ENCODE assay signal across 1 cellular context in the genomic region with DNA sequence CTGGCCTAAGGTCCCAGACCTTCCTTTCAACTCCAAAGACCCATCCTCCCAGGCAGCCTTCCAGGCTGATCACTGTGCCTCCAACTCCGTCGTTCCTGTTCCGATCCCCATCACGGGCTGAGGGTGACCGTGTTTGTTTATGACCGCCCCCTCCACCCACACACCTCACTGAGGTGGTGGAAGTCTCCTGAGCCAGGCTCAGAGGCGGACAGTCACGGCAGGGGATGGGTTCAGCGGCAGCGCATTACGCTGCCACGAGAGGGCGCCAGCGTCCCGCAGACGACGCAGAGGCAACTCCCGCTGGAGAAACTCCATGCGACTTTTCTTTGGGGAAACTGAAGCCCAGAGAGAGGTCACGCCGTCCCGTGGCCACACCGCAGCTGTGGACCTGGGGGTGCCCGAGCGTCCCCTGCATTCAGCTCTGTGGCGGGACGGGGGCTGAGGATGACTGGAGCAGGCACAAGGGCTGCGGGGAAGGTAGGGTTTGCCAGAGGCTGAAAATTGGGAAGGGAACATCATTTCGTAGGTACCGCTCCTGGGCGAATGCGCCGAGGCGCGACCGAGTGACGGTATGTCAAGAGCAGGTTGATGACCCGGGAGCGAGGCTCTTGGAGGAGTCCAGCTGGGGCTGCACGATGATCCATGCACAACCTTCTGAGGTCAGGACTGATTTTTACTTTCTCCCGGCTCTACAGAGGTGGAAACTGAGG.
TF ChIP-seq lines count a peak whose summit lies in the region.

No MANE protein-coding gene starts in this region.

TF ChIP-seq in K562, 482 proteins besides CTCF, POLR2A, EP300 and RAD21 (continued from another document and continues in another):
- TF ChIP-seq, protein P1, sequence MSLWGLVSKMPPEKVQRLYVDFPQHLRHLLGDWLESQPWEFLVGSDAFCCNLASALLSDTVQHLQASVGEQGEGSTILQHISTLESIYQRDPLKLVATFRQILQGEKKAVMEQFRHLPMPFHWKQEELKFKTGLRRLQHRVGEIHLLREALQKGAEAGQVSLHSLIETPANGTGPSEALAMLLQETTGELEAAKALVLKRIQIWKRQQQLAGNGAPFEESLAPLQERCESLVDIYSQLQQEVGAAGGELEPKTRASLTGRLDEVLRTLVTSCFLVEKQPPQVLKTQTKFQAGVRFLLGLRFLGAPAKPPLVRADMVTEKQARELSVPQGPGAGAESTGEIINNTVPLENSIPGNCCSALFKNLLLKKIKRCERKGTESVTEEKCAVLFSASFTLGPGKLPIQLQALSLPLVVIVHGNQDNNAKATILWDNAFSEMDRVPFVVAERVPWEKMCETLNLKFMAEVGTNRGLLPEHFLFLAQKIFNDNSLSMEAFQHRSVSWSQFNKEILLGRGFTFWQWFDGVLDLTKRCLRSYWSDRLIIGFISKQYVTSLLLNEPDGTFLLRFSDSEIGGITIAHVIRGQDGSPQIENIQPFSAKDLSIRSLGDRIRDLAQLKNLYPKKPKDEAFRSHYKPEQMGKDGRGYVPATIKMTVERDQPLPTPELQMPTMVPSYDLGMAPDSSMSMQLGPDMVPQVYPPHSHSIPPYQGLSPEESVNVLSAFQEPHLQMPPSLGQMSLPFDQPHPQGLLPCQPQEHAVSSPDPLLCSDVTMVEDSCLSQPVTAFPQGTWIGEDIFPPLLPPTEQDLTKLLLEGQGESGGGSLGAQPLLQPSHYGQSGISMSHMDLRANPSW (CRISPR knock-in tag; IDR thresholded peaks at IDR 0.05): no peak
- TF ChIP-seq, protein P2, sequence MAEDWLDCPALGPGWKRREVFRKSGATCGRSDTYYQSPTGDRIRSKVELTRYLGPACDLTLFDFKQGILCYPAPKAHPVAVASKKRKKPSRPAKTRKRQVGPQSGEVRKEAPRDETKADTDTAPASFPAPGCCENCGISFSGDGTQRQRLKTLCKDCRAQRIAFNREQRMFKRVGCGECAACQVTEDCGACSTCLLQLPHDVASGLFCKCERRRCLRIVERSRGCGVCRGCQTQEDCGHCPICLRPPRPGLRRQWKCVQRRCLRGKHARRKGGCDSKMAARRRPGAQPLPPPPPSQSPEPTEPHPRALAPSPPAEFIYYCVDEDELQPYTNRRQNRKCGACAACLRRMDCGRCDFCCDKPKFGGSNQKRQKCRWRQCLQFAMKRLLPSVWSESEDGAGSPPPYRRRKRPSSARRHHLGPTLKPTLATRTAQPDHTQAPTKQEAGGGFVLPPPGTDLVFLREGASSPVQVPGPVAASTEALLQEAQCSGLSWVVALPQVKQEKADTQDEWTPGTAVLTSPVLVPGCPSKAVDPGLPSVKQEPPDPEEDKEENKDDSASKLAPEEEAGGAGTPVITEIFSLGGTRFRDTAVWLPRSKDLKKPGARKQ (CRISPR knock-in tag; IDR thresholded peaks at IDR 0.05): 0 out of 2 replicates have a peak, but pooled peaks have one; percentile 41
- no peak for TF ChIP-seq ZC3H4 (CRISPR knock-in tag; IDR thresholded peaks at IDR 0.05; ENCODE audit: borderline replicate concordance)
- TF ChIP-seq, protein P3, sequence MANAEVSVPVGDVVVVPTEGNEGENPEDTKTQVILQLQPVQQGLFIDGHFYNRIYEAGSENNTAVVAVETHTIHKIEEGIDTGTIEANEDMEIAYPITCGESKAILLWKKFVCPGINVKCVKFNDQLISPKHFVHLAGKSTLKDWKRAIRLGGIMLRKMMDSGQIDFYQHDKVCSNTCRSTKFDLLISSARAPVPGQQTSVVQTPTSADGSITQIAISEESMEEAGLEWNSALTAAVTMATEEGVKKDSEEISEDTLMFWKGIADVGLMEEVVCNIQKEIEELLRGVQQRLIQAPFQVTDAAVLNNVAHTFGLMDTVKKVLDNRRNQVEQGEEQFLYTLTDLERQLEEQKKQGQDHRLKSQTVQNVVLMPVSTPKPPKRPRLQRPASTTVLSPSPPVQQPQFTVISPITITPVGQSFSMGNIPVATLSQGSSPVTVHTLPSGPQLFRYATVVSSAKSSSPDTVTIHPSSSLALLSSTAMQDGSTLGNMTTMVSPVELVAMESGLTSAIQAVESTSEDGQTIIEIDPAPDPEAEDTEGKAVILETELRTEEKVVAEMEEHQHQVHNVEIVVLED (CRISPR knock-in tag; IDR thresholded peaks at IDR 0.05): 0 out of 2 replicates have a peak, but pooled peaks have one; percentile 5
- no peak for TF ChIP-seq FOSL1 (tag; conservative IDR thresholded peaks at IDR 0.05)
- TF ChIP-seq, protein P4, sequence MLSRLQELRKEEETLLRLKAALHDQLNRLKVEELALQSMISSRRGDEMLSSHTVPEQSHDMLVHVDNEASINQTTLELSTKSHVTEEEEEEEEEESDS (CRISPR knock-in tag; IDR thresholded peaks at IDR 0.05): no peak
- TF ChIP-seq NR4A1 (CRISPR knock-in tag; IDR thresholded peaks at IDR 0.05): 0 out of 2 replicates have a peak, but pooled peaks have one; percentile 24
- no peak for TF ChIP-seq NR4A1 (tag; IDR thresholded peaks at IDR 0.05)
- TF ChIP-seq PHF8 (IDR thresholded peaks at IDR 0.05; ENCODE audit: borderline replicate concordance, low read length): 0 out of 2 replicates have a peak, but pooled peaks have one; percentile 14
- TF ChIP-seq CC2D1A (IDR thresholded peaks at IDR 0.05): peak; percentile 73
- TF ChIP-seq ATF7 (IDR thresholded peaks at IDR 0.05): peak; percentile 50; the same call in 1 of the 2 replicates
- TF ChIP-seq, protein P5, sequence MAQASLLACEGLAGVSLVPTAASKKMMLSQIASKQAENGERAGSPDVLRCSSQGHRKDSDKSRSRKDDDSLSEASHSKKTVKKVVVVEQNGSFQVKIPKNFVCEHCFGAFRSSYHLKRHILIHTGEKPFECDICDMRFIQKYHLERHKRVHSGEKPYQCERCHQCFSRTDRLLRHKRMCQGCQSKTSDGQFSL (CRISPR knock-in tag; IDR thresholded peaks at IDR 0.05): no peak
- TF ChIP-seq, protein P5 (tag; IDR thresholded peaks at IDR 0.05): no peak
- TF ChIP-seq ZNF57 (CRISPR knock-in tag; IDR thresholded peaks at IDR 0.05): no peak
- no peak for TF ChIP-seq CBFB (CRISPR knock-in tag; IDR thresholded peaks at IDR 0.05)
- TF ChIP-seq, protein P6, sequence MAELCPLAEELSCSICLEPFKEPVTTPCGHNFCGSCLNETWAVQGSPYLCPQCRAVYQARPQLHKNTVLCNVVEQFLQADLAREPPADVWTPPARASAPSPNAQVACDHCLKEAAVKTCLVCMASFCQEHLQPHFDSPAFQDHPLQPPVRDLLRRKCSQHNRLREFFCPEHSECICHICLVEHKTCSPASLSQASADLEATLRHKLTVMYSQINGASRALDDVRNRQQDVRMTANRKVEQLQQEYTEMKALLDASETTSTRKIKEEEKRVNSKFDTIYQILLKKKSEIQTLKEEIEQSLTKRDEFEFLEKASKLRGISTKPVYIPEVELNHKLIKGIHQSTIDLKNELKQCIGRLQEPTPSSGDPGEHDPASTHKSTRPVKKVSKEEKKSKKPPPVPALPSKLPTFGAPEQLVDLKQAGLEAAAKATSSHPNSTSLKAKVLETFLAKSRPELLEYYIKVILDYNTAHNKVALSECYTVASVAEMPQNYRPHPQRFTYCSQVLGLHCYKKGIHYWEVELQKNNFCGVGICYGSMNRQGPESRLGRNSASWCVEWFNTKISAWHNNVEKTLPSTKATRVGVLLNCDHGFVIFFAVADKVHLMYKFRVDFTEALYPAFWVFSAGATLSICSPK (IDR thresholded peaks at IDR 0.05; ENCODE audit: borderline replicate concordance): no peak
- no peak for TF ChIP-seq CBX1 (IDR thresholded peaks at IDR 0.05; ENCODE audit: low read depth)
- no peak for TF ChIP-seq HEY1 (CRISPR knock-in tag; IDR thresholded peaks at IDR 0.05; ENCODE audit: borderline replicate concordance)
- TF ChIP-seq ZNF24 (IDR thresholded peaks at IDR 0.05): peak; percentile 71; the same call in 1 of the 2 replicates
- TF ChIP-seq, protein P7, sequence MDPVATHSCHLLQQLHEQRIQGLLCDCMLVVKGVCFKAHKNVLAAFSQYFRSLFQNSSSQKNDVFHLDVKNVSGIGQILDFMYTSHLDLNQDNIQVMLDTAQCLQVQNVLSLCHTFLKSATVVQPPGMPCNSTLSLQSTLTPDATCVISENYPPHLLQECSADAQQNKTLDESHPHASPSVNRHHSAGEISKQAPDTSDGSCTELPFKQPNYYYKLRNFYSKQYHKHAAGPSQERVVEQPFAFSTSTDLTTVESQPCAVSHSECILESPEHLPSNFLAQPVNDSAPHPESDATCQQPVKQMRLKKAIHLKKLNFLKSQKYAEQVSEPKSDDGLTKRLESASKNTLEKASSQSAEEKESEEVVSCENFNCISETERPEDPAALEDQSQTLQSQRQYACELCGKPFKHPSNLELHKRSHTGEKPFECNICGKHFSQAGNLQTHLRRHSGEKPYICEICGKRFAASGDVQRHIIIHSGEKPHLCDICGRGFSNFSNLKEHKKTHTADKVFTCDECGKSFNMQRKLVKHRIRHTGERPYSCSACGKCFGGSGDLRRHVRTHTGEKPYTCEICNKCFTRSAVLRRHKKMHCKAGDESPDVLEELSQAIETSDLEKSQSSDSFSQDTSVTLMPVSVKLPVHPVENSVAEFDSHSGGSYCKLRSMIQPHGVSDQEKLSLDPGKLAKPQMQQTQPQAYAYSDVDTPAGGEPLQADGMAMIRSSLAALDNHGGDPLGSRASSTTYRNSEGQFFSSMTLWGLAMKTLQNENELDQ (CRISPR knock-in tag; IDR thresholded peaks at IDR 0.05; ENCODE audit: borderline replicate concordance): no peak
- TF ChIP-seq, protein P8, sequence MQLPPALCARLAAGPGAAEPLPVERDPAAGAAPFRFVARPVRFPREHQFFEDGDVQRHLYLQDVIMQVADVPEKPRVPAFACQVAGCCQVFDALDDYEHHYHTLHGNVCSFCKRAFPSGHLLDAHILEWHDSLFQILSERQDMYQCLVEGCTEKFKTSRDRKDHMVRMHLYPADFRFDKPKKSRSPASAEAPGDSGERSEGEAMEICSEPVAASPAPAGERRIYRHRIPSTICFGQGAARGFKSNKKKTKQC (CRISPR knock-in tag; IDR thresholded peaks at IDR 0.05): no peak
- TF ChIP-seq ZNF707 (CRISPR knock-in tag; conservative IDR thresholded peaks at IDR 0.05): no peak
- TF ChIP-seq LARP7 (IDR thresholded peaks at IDR 0.05): no peak
- peak; percentile 89 for TF ChIP-seq ARID2 (IDR thresholded peaks at IDR 0.05)
- TF ChIP-seq FOXK1 (CRISPR knock-in tag; IDR thresholded peaks at IDR 0.05; ENCODE audit: borderline replicate concordance): peak; percentile 83; the same call in 1 of the 2 replicates
- TF ChIP-seq MTF1 (CRISPR knock-in tag; IDR thresholded peaks at IDR 0.05; ENCODE audit: borderline replicate concordance): no peak
- TF ChIP-seq, protein P9, sequence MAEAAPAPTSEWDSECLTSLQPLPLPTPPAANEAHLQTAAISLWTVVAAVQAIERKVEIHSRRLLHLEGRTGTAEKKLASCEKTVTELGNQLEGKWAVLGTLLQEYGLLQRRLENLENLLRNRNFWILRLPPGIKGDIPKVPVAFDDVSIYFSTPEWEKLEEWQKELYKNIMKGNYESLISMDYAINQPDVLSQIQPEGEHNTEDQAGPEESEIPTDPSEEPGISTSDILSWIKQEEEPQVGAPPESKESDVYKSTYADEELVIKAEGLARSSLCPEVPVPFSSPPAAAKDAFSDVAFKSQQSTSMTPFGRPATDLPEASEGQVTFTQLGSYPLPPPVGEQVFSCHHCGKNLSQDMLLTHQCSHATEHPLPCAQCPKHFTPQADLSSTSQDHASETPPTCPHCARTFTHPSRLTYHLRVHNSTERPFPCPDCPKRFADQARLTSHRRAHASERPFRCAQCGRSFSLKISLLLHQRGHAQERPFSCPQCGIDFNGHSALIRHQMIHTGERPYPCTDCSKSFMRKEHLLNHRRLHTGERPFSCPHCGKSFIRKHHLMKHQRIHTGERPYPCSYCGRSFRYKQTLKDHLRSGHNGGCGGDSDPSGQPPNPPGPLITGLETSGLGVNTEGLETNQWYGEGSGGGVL (CRISPR knock-in tag; IDR thresholded peaks at IDR 0.05): no peak
- TF ChIP-seq, protein P10, sequence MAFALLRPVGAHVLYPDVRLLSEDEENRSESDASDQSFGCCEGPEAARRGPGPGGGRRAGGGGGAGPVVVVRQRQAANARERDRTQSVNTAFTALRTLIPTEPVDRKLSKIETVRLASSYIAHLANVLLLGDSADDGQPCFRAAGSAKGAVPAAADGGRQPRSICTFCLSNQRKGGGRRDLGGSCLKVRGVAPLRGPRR (CRISPR knock-in tag; IDR thresholded peaks at IDR 0.05): no peak
- no peak for TF ChIP-seq NR2C2 (CRISPR knock-in tag; IDR thresholded peaks at IDR 0.05)
- TF ChIP-seq NR2C2 (tag; IDR thresholded peaks at IDR 0.05): 0 out of 2 replicates have a peak, but pooled peaks have one; percentile 34
- TF ChIP-seq ZNF239 (CRISPR knock-in tag; IDR thresholded peaks at IDR 0.05): no peak
- TF ChIP-seq, protein P11, sequence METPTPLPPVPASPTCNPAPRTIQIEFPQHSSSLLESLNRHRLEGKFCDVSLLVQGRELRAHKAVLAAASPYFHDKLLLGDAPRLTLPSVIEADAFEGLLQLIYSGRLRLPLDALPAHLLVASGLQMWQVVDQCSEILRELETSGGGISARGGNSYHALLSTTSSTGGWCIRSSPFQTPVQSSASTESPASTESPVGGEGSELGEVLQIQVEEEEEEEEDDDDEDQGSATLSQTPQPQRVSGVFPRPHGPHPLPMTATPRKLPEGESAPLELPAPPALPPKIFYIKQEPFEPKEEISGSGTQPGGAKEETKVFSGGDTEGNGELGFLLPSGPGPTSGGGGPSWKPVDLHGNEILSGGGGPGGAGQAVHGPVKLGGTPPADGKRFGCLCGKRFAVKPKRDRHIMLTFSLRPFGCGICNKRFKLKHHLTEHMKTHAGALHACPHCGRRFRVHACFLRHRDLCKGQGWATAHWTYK (CRISPR knock-in tag; IDR thresholded peaks at IDR 0.05): no peak
- TF ChIP-seq HSF4 (CRISPR knock-in tag; IDR thresholded peaks at IDR 0.05; ENCODE audit: borderline replicate concordance): no peak
- no peak for TF ChIP-seq ZSCAN32 (CRISPR knock-in tag; IDR thresholded peaks at IDR 0.05)
- peak; percentile 67; the same call in 1 of the 2 replicates for TF ChIP-seq RUNX1 (IDR thresholded peaks at IDR 0.05; ENCODE audit: low read depth)
- no peak for TF ChIP-seq ARHGAP35 (IDR thresholded peaks at IDR 0.05; ENCODE audit: partially characterized antibody)
- peak; percentile 75 for TF ChIP-seq HNRNPLL (IDR thresholded peaks at IDR 0.05; ENCODE audit: low read depth, low read length, poor library complexity, severe bottlenecking)
- no peak for TF ChIP-seq ESRRB (CRISPR knock-in tag; IDR thresholded peaks at IDR 0.05; ENCODE audit: borderline replicate concordance)
- TF ChIP-seq, protein P12, sequence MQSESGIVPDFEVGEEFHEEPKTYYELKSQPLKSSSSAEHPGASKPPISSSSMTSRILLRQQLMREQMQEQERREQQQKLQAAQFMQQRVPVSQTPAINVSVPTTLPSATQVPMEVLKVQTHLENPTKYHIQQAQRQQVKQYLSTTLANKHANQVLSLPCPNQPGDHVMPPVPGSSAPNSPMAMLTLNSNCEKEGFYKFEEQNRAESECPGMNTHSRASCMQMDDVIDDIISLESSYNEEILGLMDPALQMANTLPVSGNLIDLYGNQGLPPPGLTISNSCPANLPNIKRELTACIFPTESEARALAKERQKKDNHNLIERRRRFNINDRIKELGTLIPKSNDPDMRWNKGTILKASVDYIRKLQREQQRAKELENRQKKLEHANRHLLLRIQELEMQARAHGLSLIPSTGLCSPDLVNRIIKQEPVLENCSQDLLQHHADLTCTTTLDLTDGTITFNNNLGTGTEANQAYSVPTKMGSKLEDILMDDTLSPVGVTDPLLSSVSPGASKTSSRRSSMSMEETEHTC (IDR thresholded peaks at IDR 0.05): no peak
- TF ChIP-seq EP400 (IDR thresholded peaks at IDR 0.05): peak; percentile 41; the same call in 1 of the 2 replicates
- no peak for TF ChIP-seq ZNF76 (CRISPR knock-in tag; IDR thresholded peaks at IDR 0.05; ENCODE audit: borderline replicate concordance)
- no peak for TF ChIP-seq TCF7L2 (IDR thresholded peaks at IDR 0.05; ENCODE audit: low read depth, low read length)
- TF ChIP-seq DACH1 (IDR thresholded peaks at IDR 0.05; ENCODE audit: partially characterized antibody): peak; percentile 13
- TF ChIP-seq HMGN3 (IDR thresholded peaks at IDR 0.05; ENCODE audit: borderline replicate concordance, extremely low read depth, insufficient read length, low read depth, low read length): peak; percentile 72
- TF ChIP-seq RNF2 (IDR thresholded peaks at IDR 0.05): no peak
